ENCODE assay signal across 15 cellular contexts in the genomic region with DNA sequence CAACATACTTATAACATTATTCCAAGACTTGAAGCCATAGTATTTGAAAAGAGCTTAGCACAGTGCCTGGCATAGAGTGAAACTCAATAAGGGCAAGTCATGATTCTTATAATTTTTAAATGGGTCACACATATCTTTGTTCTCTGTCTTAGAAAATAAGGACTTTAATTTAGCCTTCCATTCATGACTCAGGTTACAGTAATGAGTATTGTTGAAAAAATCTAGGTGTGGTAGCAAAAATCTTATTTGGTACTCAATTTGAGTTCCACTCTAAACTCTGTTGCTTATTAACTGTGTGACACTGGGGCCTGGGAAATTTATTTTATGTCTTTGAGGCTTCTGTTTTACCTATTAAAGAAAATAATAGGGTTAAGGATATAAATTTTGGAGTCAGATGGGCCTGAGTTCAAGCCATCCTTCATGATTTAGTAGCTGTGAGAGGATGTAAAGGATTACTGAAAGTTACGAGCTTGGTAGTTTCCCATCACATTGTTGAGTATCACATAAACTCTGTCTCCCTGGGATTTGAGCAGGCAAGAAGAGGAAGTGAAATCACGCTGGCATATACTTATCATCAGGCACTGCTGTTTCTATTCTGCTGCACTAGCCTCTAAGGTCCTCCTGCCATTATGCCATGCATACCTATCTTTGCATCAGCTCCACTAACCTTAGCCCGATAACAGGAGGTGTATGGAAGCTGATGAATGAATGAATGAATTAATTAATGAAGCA. TPM values are rescaled to one million over a fixed set of nuclear protein-coding genes. Genes with fewer than 3 reads are reported as not detected.
A peak's percentile ranks its signal among the peaks of the same experiment; 100 is the strongest.
DNase-seq lines count a peak whose midpoint lies in the region; ATAC-seq, FAIRE-seq and TF ChIP-seq lines count a peak whose summit lies in the region.
"Had no signal": no experiment of that assay in that cellular context is flagged by ENCODE, and none has a peak within 500 bp of the region (broad histone marks: within the 10 kb centered on the region; RNA-seq: fewer than 3 reads in every experiment).

No MANE protein-coding gene starts in this region.

- no peaks in the 10 kb centered on the region for H3K9me3 Mint-ChIP-seq in natural killer cell treated with Interleukin-12 subunit alpha and Interleukin-12 subunit beta and Interleukin-15 and Interleukin-18, amount 100 ng/mL, for 72 hours

- H3K27ac Mint-ChIP-seq in natural killer cell treated with Interleukin-12 subunit alpha and Interleukin-12 subunit beta and Interleukin-15 and Interleukin-18, amount 100 ng/mL, for 72 hours, result no peak overlapping the region

- no peak for DNase-seq in left cardiac atrium
- no peak for DNase-seq in natural killer cell treated with Interleukin-12 subunit alpha and Interleukin-12 subunit beta and Interleukin-15 and Interleukin-18, amount 100 ng/mL, for 72 hours (ENCODE audit: low spot score)
- no peak for DNase-seq in D721Med (ENCODE audit: insufficient read length, low spot score)
- DNase-seq in NCI-H146 treated with DMSO at 0.1 percent for 48 hours (lab: John Stamatoyannopoulos, UW; ENCODE audit: unreplicated experiment), result no peak
- DNase-seq: AML-193; head of caudate nucleus; stimulated activated CD4-positive, alpha-beta T cell treated with anti-CD3 and anti-CD28 coated beads, Interleukin-4, amount 100 ng/mL, for 1 hour had no signal

- WGBS in esophagus, 2 donors, result 80 to 88% methylated on average over 3 of the region's 3 CpGs

- peak overlapping the region; percentile 46 to 62 for H3K27ac ChIP-seq in esophagus (ENCODE audit: low read depth in 2 of 2, low read length in 1 of 2)
- H3K27ac ChIP-seq: prostate gland had no signal

- TF ChIP-seq CTCF in D721Med (IDR thresholded peaks at IDR 0.05; ENCODE audit: insufficient read depth, missing control alignments), result no peak

- H3K4me3 ChIP-seq in esophagus (ENCODE audit: low read depth in 1 of 2, low read length in 2 of 2), result no peak overlapping the region
- H3K4me3 ChIP-seq: prostate gland had no signal

- H3K4me3 Mint-ChIP-seq in natural killer cell treated with Interleukin-12 subunit alpha and Interleukin-12 subunit beta and Interleukin-15 and Interleukin-18, amount 100 ng/mL, for 72 hours, result no peak overlapping the region

- H3K4me1 Mint-ChIP-seq in natural killer cell treated with Interleukin-12 subunit alpha and Interleukin-12 subunit beta and Interleukin-15 and Interleukin-18, amount 100 ng/mL, for 72 hours (ENCODE audit: low read depth in 2 of 2), result no peaks in the 10 kb centered on the region

- no peaks in the 10 kb centered on the region for H3K4me1 ChIP-seq in esophagus (ENCODE audit: control insufficient read depth in 2 of 2, insufficient read depth in 2 of 2, low read length in 1 of 2)
- H3K4me1 ChIP-seq: prostate gland had no signal

- FAIRE-seq in D721Med (lab: Jason Lieb, UNC), result no peak

- peaks cover 0 to 2% of the 10 kb centered on the region in 2 donors for H3K27me3 Mint-ChIP-seq in natural killer cell treated with Interleukin-12 subunit alpha and Interleukin-12 subunit beta and Interleukin-15 and Interleukin-18, amount 100 ng/mL, for 72 hours

- no peaks in the 10 kb centered on the region for H3K27me3 ChIP-seq in esophagus (ENCODE audit: control insufficient read depth in 1 of 2, insufficient read depth in 2 of 2, low read length in 2 of 2)

- peak; percentile 91 for ATAC-seq in GM18502 (IDR thresholded peaks at IDR 0.05; ENCODE audit: poor library complexity, unreplicated experiment)
- peak; percentile 96 for ATAC-seq in GM21786 (IDR thresholded peaks at IDR 0.05; ENCODE audit: unreplicated experiment)
- ATAC-seq in HG03565 (IDR thresholded peaks at IDR 0.05; ENCODE audit: unreplicated experiment), result peak; percentile 68
- ATAC-seq in left cardiac atrium, result no peak
- no peak for ATAC-seq in natural killer cell treated with Interleukin-12 subunit alpha and Interleukin-12 subunit beta and Interleukin-15 and Interleukin-18, amount 100 ng/mL, for 72 hours

- no peaks in the 10 kb centered on the region for H3K36me3 ChIP-seq in esophagus (ENCODE audit: control insufficient read depth in 2 of 2, insufficient read depth in 2 of 2, low read length in 1 of 2)
- H3K36me3 ChIP-seq: prostate gland had no signal

- intact Hi-C loops in left cardiac atrium (cut with DNase I), result no loop called here

- H3K36me3 Mint-ChIP-seq in natural killer cell treated with Interleukin-12 subunit alpha and Interleukin-12 subunit beta and Interleukin-15 and Interleukin-18, amount 100 ng/mL, for 72 hours, result no peaks in the 10 kb centered on the region

- no peaks in the 10 kb centered on the region for H3K9me3 ChIP-seq in esophagus (ENCODE audit: control insufficient read depth in 2 of 2, insufficient read depth in 1 of 2, low read depth in 1 of 2, low read length in 1 of 2)
- H3K9me3 ChIP-seq: prostate gland had no signal

RNA-seq across cellular contexts. Expression of a gene that starts 1.5 kb away (rescaled TPM):
- polyA plus RNA-seq in esophagus, result under 1 TPM in 1 of 2 donors, not detected in 1; 0.07 TPM
- not detected for total RNA-seq in left cardiac atrium
- total RNA-seq in natural killer cell treated with Interleukin-12 subunit alpha and Interleukin-12 subunit beta and Interleukin-15 and Interleukin-18, amount 100 ng/mL, for 72 hours, result not detected
- total RNA-seq: dermis microvascular lymphatic vessel endothelial cell, G401, mesenteric fat pad, prostate gland had no signal

RNA-seq across cellular contexts. Expression of a gene that starts 24.6 kb away (rescaled TPM):
- 1,000 to 10,000 TPM in 1 of 2 donors, 100 to 1,000 TPM in 1; 394 to 2,280 TPM for polyA plus RNA-seq in esophagus
- total RNA-seq in left cardiac atrium, result not detected
- not detected for total RNA-seq in natural killer cell treated with Interleukin-12 subunit alpha and Interleukin-12 subunit beta and Interleukin-15 and Interleukin-18, amount 100 ng/mL, for 72 hours
- total RNA-seq: dermis microvascular lymphatic vessel endothelial cell, G401, mesenteric fat pad, prostate gland had no signal

RNA-seq across cellular contexts. Expression of a gene that starts 46.9 kb away (rescaled TPM):
- 10 to 100 TPM; 10.8 to 11.0 TPM for polyA plus RNA-seq in esophagus
- 10 to 100 TPM; 33.5 to 39.6 TPM for total RNA-seq in left cardiac atrium
- total RNA-seq in natural killer cell treated with Interleukin-12 subunit alpha and Interleukin-12 subunit beta and Interleukin-15 and Interleukin-18, amount 100 ng/mL, for 72 hours, result 10 to 100 TPM; 58.2 to 65.7 TPM

Comparison
In these comparisons a context has a peak if more than half of its experiments do, and no peak if none do; other contexts are left out.
1. ATAC-seq: peak in GM18502 (single experiment), GM21786 (single experiment) and HG03565 (single experiment); none in left cardiac atrium (0 of 2) and natural killer cell treated with Interleukin-12 subunit alpha and Interleukin-12 subunit beta and Interleukin-15 and Interleukin-18, amount 100 ng/mL, for 72 hours (0 of 2).